In genomic region chr12:124588689-124589318, GRCh38 we compare ENCODE assay signal across 8 cellular contexts. TPM values are rescaled to one million over a fixed set of nuclear protein-coding genes. Genes with fewer than 3 reads are reported as not detected.
DNase-seq lines count a peak whose midpoint lies in the region; ATAC-seq and TF ChIP-seq lines count a peak whose summit lies in the region.

No MANE protein-coding gene starts in this region.

- no peak overlapping the region for H3K9ac ChIP-seq in colonic mucosa (ENCODE audit: low read depth in 2 of 2, low read length in 2 of 2)

- 30% methylated on average over 9 of the region's 9 CpGs for WGBS in right cardiac atrium

- intact Hi-C loops in activated CD4-positive, alpha-beta memory T cell treated with anti-CD3 and anti-CD28 coated beads for 36 hours (cut with micrococcal nuclease): no loop called here
- intact Hi-C loops in right cardiac atrium (cut with DNase I): loop anchor here in 1 of 4 donors (5.0 kb wide), 1 partner anchor 88 kb away; no protein-coding TSS in a partner anchor
- intact Hi-C loops in tibial artery (cut with DNase I; ENCODE audit: low total_unique reads): no loop called here
- intact Hi-C loops in colonic mucosa (cut with DNase I): no loop called here

- H3K4me1 ChIP-seq in right cardiac atrium (ENCODE audit: control insufficient read depth, insufficient read depth, low read length) (no peaks in the 10 kb centered on the region), tibial artery (peaks cover 0 to 10% (median 2%) of the 10 kb centered on the region in 4 donors), colonic mucosa (peaks cover 6% of the 10 kb centered on the region)

- H3K27ac Mint-ChIP-seq in activated CD4-positive, alpha-beta memory T cell treated with anti-CD3 and anti-CD28 coated beads for 36 hours: no peak overlapping the region
- no peak overlapping the region for H3K27ac Mint-ChIP-seq in activated CD4-positive, alpha-beta memory T cell treated with anti-CD3 and anti-CD28 coated beads, Interleukin-2, amount 10 ng/mL, durations not matched to agents 7 days and 5 days
- H3K27ac Mint-ChIP-seq in activated T-cell treated with anti-CD3 and anti-CD28 coated beads, Interleukin-2, amount 50 U/mL, for 72 hours: no peak overlapping the region

- POLR2A ChIA-PET in activated CD4-positive, alpha-beta memory T cell treated with anti-CD3 and anti-CD28 coated beads for 36 hours (lab: Charles Lee): no interaction called here
- POLR2A ChIA-PET in activated CD4-positive, alpha-beta memory T cell treated with anti-CD3 and anti-CD28 coated beads, Interleukin-2, amount 10 ng/mL, durations not matched to agents 7 days and 5 days (lab: Charles Lee): no interaction called here

- H3K36me3 ChIP-seq in tibial artery (no peaks in the 10 kb centered on the region), colonic mucosa (no peaks in the 10 kb centered on the region)

- peaks cover 12% of the 10 kb centered on the region for H3K4me1 Mint-ChIP-seq in activated CD4-positive, alpha-beta memory T cell treated with anti-CD3 and anti-CD28 coated beads for 36 hours (ENCODE audit: low read depth)
- H3K4me1 Mint-ChIP-seq in activated CD4-positive, alpha-beta memory T cell treated with anti-CD3 and anti-CD28 coated beads, Interleukin-2, amount 10 ng/mL, durations not matched to agents 7 days and 5 days: peaks cover 9% of the 10 kb centered on the region
- H3K4me1 Mint-ChIP-seq in activated T-cell treated with anti-CD3 and anti-CD28 coated beads, Interleukin-2, amount 50 U/mL, for 72 hours (ENCODE audit: low read depth): peaks cover 17% of the 10 kb centered on the region

- H3K4me3 ChIP-seq in right cardiac atrium (ENCODE audit: low read length) (no peak overlapping the region), tibial artery (no peak overlapping the region), colonic mucosa (no peak overlapping the region)

- no peak for TF ChIP-seq CTCF in tibial artery (IDR thresholded peaks at IDR 0.05)
- no peak for TF ChIP-seq CTCF in colonic mucosa (IDR thresholded peaks at IDR 0.05)
- TF ChIP-seq CTCF in GM13976 (IDR thresholded peaks at IDR 0.05; ENCODE audit: borderline replicate concordance, control extremely low read depth, extremely low read depth, insufficient read depth, missing control alignments): no peak

- H3K4me3 Mint-ChIP-seq in activated CD4-positive, alpha-beta memory T cell treated with anti-CD3 and anti-CD28 coated beads for 36 hours: no peak overlapping the region
- H3K4me3 Mint-ChIP-seq in activated CD4-positive, alpha-beta memory T cell treated with anti-CD3 and anti-CD28 coated beads, Interleukin-2, amount 10 ng/mL, durations not matched to agents 7 days and 5 days: no peak overlapping the region
- H3K4me3 Mint-ChIP-seq in activated T-cell treated with anti-CD3 and anti-CD28 coated beads, Interleukin-2, amount 50 U/mL, for 72 hours: no peak overlapping the region

- H3K9me3 Mint-ChIP-seq in activated CD4-positive, alpha-beta memory T cell treated with anti-CD3 and anti-CD28 coated beads for 36 hours: peaks cover 5% of the 10 kb centered on the region
- H3K9me3 Mint-ChIP-seq in activated CD4-positive, alpha-beta memory T cell treated with anti-CD3 and anti-CD28 coated beads, Interleukin-2, amount 10 ng/mL, durations not matched to agents 7 days and 5 days: peaks cover 6% of the 10 kb centered on the region
- peaks cover 0 to 4% of the 10 kb centered on the region in 2 donors for H3K9me3 Mint-ChIP-seq in activated T-cell treated with anti-CD3 and anti-CD28 coated beads, Interleukin-2, amount 50 U/mL, for 72 hours

- H3K27ac ChIP-seq in right cardiac atrium (ENCODE audit: low read length) (no peak overlapping the region), tibial artery (peak overlapping the region in 1 of 2 donors; percentile 30), colonic mucosa (no peak overlapping the region)

- H3K36me3 Mint-ChIP-seq in activated CD4-positive, alpha-beta memory T cell treated with anti-CD3 and anti-CD28 coated beads for 36 hours: no peaks in the 10 kb centered on the region
- H3K36me3 Mint-ChIP-seq in activated CD4-positive, alpha-beta memory T cell treated with anti-CD3 and anti-CD28 coated beads, Interleukin-2, amount 10 ng/mL, durations not matched to agents 7 days and 5 days (ENCODE audit: low read depth): peaks cover 3% of the 10 kb centered on the region
- H3K36me3 Mint-ChIP-seq in activated T-cell treated with anti-CD3 and anti-CD28 coated beads, Interleukin-2, amount 50 U/mL, for 72 hours (ENCODE audit: insufficient read depth in 2 of 2): peaks cover 4 to 6% of the 10 kb centered on the region in 2 donors

- ATAC-seq in activated T-cell treated with anti-CD3 and anti-CD28 coated beads, Interleukin-2, amount 50 U/mL, for 72 hours (replicated peaks in 1 of 2): peak; percentile 63 to 72
- peak; percentile 75 to 88 for ATAC-seq in right cardiac atrium

- in situ Hi-C loops in GM13976 (cut with MboI; ENCODE audit: low sequenced_read_pairs, unreplicated experiment): no loop called here

- peaks cover 9% of the 10 kb centered on the region for H3K27me3 Mint-ChIP-seq in activated CD4-positive, alpha-beta memory T cell treated with anti-CD3 and anti-CD28 coated beads for 36 hours
- H3K27me3 Mint-ChIP-seq in activated CD4-positive, alpha-beta memory T cell treated with anti-CD3 and anti-CD28 coated beads, Interleukin-2, amount 10 ng/mL, durations not matched to agents 7 days and 5 days: peaks cover 23% of the 10 kb centered on the region
- H3K27me3 Mint-ChIP-seq in activated T-cell treated with anti-CD3 and anti-CD28 coated beads, Interleukin-2, amount 50 U/mL, for 72 hours (ENCODE audit: low read depth): peaks cover 5% of the 10 kb centered on the region

- peak; percentile 60 for DNase-seq in activated CD4-positive, alpha-beta memory T cell treated with anti-CD3 and anti-CD28 coated beads for 36 hours
- DNase-seq in activated CD4-positive, alpha-beta memory T cell treated with anti-CD3 and anti-CD28 coated beads, Interleukin-2, amount 10 ng/mL, durations not matched to agents 7 days and 5 days: no peak
- DNase-seq in activated T-cell treated with anti-CD3 and anti-CD28 coated beads, Interleukin-2, amount 50 U/mL, for 72 hours: peak; percentile 21 to 27
- DNase-seq in right cardiac atrium (peak; percentile 60 to 72 (median 60)), tibial artery (peak; percentile 73 to 79), colonic mucosa (no peak), GOT3 (lab: John Stamatoyannopoulos, UW) (no peak), GM13976 (ENCODE audit: low spot score) (no peak)

- H3K27me3 ChIP-seq in right cardiac atrium (ENCODE audit: control insufficient read depth, insufficient read depth) (no peaks in the 10 kb centered on the region), tibial artery (no peaks in the 10 kb centered on the region), colonic mucosa (no peaks in the 10 kb centered on the region)

- CTCF ChIA-PET in activated CD4-positive, alpha-beta memory T cell treated with anti-CD3 and anti-CD28 coated beads for 36 hours (lab: Charles Lee): no interaction called here
- CTCF ChIA-PET in activated CD4-positive, alpha-beta memory T cell treated with anti-CD3 and anti-CD28 coated beads, Interleukin-2, amount 10 ng/mL, durations not matched to agents 7 days and 5 days (lab: Charles Lee): no interaction called here

- H3K9me3 ChIP-seq in right cardiac atrium (ENCODE audit: control insufficient read depth, low read length) (no peaks in the 10 kb centered on the region), tibial artery (no peaks in the 10 kb centered on the region), colonic mucosa (no peaks in the 10 kb centered on the region)

RNA-seq across cellular contexts. Expression of gene NCOR2, which starts 21.4 kb away (rescaled TPM):
- total RNA-seq in activated CD4-positive, alpha-beta memory T cell treated with anti-CD3 and anti-CD28 coated beads for 36 hours: 10 to 100 TPM; 86.1 to 86.9 TPM
- total RNA-seq in activated CD4-positive, alpha-beta memory T cell treated with anti-CD3 and anti-CD28 coated beads, Interleukin-2, amount 10 ng/mL, durations not matched to agents 7 days and 5 days: 10 to 100 TPM; 88.9 to 90.8 TPM
- 100 to 1,000 TPM; 125 to 142 TPM for total RNA-seq in activated T-cell treated with anti-CD3 and anti-CD28 coated beads, Interleukin-2, amount 50 U/mL, for 72 hours
- total RNA-seq in right cardiac atrium: 100 to 1,000 TPM; 137 to 166 (median 146) TPM
- 66.4 TPM for polyA plus RNA-seq in right cardiac atrium
- total RNA-seq in colonic mucosa: 100 to 1,000 TPM; 137 to 148 TPM

Comparison
In these comparisons a context has a peak if more than half of its experiments do, and no peak if none do; other contexts are left out.
1. DNase-seq: peak in activated CD4-positive, alpha-beta memory T cell treated with anti-CD3 and anti-CD28 coated beads for 36 hours (single experiment), activated T-cell treated with anti-CD3 and anti-CD28 coated beads, Interleukin-2, amount 50 U/mL, for 72 hours (2 of 2), right cardiac atrium (3 of 3) and tibial artery (2 of 2); none in activated CD4-positive, alpha-beta memory T cell treated with anti-CD3 and anti-CD28 coated beads, Interleukin-2, amount 10 ng/mL, durations not matched to agents 7 days and 5 days (single experiment), colonic mucosa (single experiment), GOT3 (single experiment) and GM13976 (single experiment).